In the genomic region with DNA sequence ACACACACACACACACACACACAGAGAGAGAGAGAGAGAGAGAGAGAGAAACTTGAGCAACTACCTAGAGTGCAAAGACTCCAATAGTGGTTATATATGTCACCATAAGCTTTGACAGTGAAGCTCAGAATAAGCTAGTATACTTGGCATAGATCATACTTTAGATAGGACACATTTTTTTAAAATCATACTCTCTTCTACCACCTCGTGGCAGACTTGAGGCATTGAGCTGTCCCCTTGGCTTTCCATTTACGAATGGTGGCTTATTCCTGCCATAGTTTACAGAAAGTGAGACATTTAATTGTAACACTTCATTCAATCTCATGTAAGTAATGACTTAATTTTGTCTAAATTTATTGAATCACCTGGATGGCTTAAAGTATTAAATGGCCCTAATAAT, we compare ENCODE assay signal across 9 cellular contexts.
DNase-seq lines count a peak whose midpoint lies in the region; ATAC-seq, FAIRE-seq and TF ChIP-seq lines count a peak whose summit lies in the region.
"Had no signal": no experiment of that assay in that cellular context is flagged by ENCODE, and none has a peak within 500 bp of the region (broad histone marks: within the 10 kb centered on the region; RNA-seq: fewer than 3 reads in every experiment).

No MANE protein-coding gene starts in this region.

- no peak for ATAC-seq in right cardiac atrium
- ATAC-seq in HG02678 (IDR thresholded peaks at IDR 0.05; ENCODE audit: unreplicated experiment), result peak; percentile 84
- no peak for ATAC-seq in HG03025 (IDR thresholded peaks at IDR 0.05; ENCODE audit: low FRiP score, unreplicated experiment)

- H3K9me3 ChIP-seq in left ventricle myocardium inferior (replicated peaks) (no peaks in the 10 kb centered on the region), right cardiac atrium (ENCODE audit: control insufficient read depth, low read length) (no peaks in the 10 kb centered on the region)

- DNase-seq in left ventricle myocardium inferior, result no peak
- DNase-seq in right cardiac atrium, result no peak
- peak; percentile 32 for DNase-seq in NCI-H82 treated with DMSO at 0.1 percent for 48 hours (lab: John Stamatoyannopoulos, UW; ENCODE audit: unreplicated experiment)
- DNase-seq in fibroblast of the conjunctiva (ENCODE audit: low read depth), result peak; percentile 6
- no peak for DNase-seq in activated CD4-positive, CD25-positive, alpha-beta regulatory T cell treated with anti-CD3 and anti-CD28 coated beads, Interleukin-2, amount 50 U/mL, for 72 hours
- DNase-seq in frontal cortex (ENCODE audit: low spot score in 2 of 2), result no peak

- H3K27ac ChIP-seq in left ventricle myocardium inferior (replicated peaks) (no peak overlapping the region), right cardiac atrium (ENCODE audit: low read length) (no peak overlapping the region)

- 61% methylated on average over 2 of the region's 2 CpGs for WGBS in right cardiac atrium

- FAIRE-seq in frontal cortex (lab: Jason Lieb, UNC), result no peak
- FAIRE-seq: endometrium had no signal

- intact Hi-C loops in left ventricle myocardium inferior (cut with micrococcal nuclease), result no loop called here
- intact Hi-C loops in right cardiac atrium (cut with DNase I), result no loop called here

- H3K27me3 ChIP-seq in left ventricle myocardium inferior (ENCODE audit: low read depth) (no peaks in the 10 kb centered on the region), right cardiac atrium (ENCODE audit: control insufficient read depth, insufficient read depth) (no peaks in the 10 kb centered on the region)

- H3K36me3 ChIP-seq in left ventricle myocardium inferior, result no peaks in the 10 kb centered on the region

- H3K4me3 ChIP-seq in left ventricle myocardium inferior (no peak overlapping the region), right cardiac atrium (ENCODE audit: low read length) (no peak overlapping the region)

- H3K4me1 ChIP-seq in left ventricle myocardium inferior (no peaks in the 10 kb centered on the region), right cardiac atrium (ENCODE audit: control insufficient read depth, insufficient read depth, low read length) (no peaks in the 10 kb centered on the region)

- peak; percentile 40 for TF ChIP-seq CTCF in left ventricle myocardium inferior (IDR thresholded peaks at IDR 0.05; ENCODE audit: borderline replicate concordance)

Comparison
In these comparisons a context has a peak if more than half of its experiments do, and no peak if none do; other contexts are left out.
1. DNase-seq: peak in NCI-H82 treated with DMSO at 0.1 percent for 48 hours (single experiment) and fibroblast of the conjunctiva (single experiment); none in left ventricle myocardium inferior (single experiment), right cardiac atrium (0 of 3), activated CD4-positive, CD25-positive, alpha-beta regulatory T cell treated with anti-CD3 and anti-CD28 coated beads, Interleukin-2, amount 50 U/mL, for 72 hours (single experiment) and frontal cortex (0 of 2).